ENCODE assay signal across 24 cellular contexts in the genomic region with DNA sequence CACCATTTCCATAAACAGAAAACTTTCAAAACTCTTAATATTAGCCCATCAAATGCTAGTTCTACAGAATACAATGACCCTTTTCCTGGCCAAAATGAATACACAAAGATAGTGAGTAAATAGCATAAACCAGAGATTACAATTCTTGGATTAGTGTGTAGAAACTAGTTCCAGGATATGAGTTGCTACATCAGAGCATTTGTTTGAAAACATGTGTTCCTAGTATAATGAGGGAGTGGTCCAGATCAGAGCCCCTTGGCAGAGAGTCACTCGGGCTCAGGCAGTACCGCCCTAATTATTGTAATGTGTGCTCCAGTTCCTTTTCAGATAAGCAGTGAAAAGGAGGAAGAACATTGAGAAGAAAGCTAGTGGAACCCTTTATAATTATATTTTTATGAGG.
DNase-seq lines count a peak whose midpoint lies in the region; ATAC-seq, FAIRE-seq and TF ChIP-seq lines count a peak whose summit lies in the region.
"Had no signal": no experiment of that assay in that cellular context is flagged by ENCODE, and none has a peak within 500 bp of the region (broad histone marks: within the 10 kb centered on the region; RNA-seq: fewer than 3 reads in every experiment).

No MANE protein-coding gene starts in this region.

- H3K9me3 ChIP-seq in right cardiac atrium (ENCODE audit: control insufficient read depth, low read length) (no peaks in the 10 kb centered on the region), upper lobe of left lung (no peaks in the 10 kb centered on the region)
- H3K9me3 ChIP-seq: Peyer's patch had no signal

- no peak overlapping the region for H3K4me3 ChIP-seq in cardiac fibroblast (replicated peaks in 1 of 2; ENCODE audit: low read depth in 2 of 2, low read length in 2 of 2)
- no peak overlapping the region for H3K4me3 ChIP-seq in right cardiac atrium (ENCODE audit: low read length)
- no peak overlapping the region for H3K4me3 ChIP-seq in upper lobe of left lung
- H3K4me3 ChIP-seq: GM12878, Peyer's patch had no signal

- FAIRE-seq in H54 (lab: Jason Lieb, UNC): no peak
- FAIRE-seq: A204.1, GM12878, GM18507, H1, HepG2 had no signal

- TF ChIP-seq POLR2A in upper lobe of left lung (IDR thresholded peaks at IDR 0.05) (no peak), H54 (IDR thresholded peaks at IDR 0.05; ENCODE audit: low read depth, low read length) (no peak)

- no peaks in the 10 kb centered on the region for H3K36me3 ChIP-seq in upper lobe of left lung
- H3K36me3 ChIP-seq: Peyer's patch had no signal

- ATAC-seq in Right ventricle myocardium superior (ENCODE audit: poor library complexity): peak; percentile 46
- no peak for ATAC-seq in Right ventricle myocardium inferior
- peak; percentile 76 to 85 for ATAC-seq in right cardiac atrium
- ATAC-seq in upper lobe of left lung (ENCODE audit: low FRiP score in 2 of 2): peak; percentile 69 to 73
- no peak for ATAC-seq in GM21526 (IDR thresholded peaks at IDR 0.05; ENCODE audit: low FRiP score, unreplicated experiment)
- ATAC-seq: GM12878, HepG2 had no signal

- no peak overlapping the region for H3K27ac ChIP-seq in right cardiac atrium (ENCODE audit: low read length)
- H3K27ac ChIP-seq in upper lobe of left lung: peak overlapping the region in 2 of 4 donors; percentile 19 to 42
- H3K27ac ChIP-seq: KMS-11, Peyer's patch had no signal

- H3K4me1 ChIP-seq in right cardiac atrium (ENCODE audit: control insufficient read depth, insufficient read depth, low read length): no peaks in the 10 kb centered on the region
- peaks cover 0 to 6% (median 5%) of the 10 kb centered on the region in 4 donors for H3K4me1 ChIP-seq in upper lobe of left lung
- H3K4me1 ChIP-seq: Peyer's patch had no signal

- TF ChIP-seq EP300 in upper lobe of left lung (IDR thresholded peaks at IDR 0.05): no peak

- DNase-seq in Right ventricle myocardium superior (no peak), Right ventricle myocardium inferior (ENCODE audit: missing footprints) (no peak), cardiac fibroblast (ENCODE audit: low read depth in 2 of 2) (peak; percentile 31 to 80), right cardiac atrium (peak in 2 of 3 donors; percentile 19 to 34), upper lobe of left lung (no peak), pons (ENCODE audit: low spot score) (no peak), H54 (ENCODE audit: insufficient read length, low spot score) (no peak)
- DNase-seq: AML-193; CD4-positive, CD25-positive, alpha-beta regulatory T cell; DMS53; HFFc6; NCI-H1092; NCI-H1694 treated with DMSO at 0.1 percent for 48 hours; NCI-H446 treated with DMSO at 0.1 percent for 48 hours; NCI-H774; Peyer's patch; SHP77 treated with DMSO at 0.1 percent for 48 hours had no signal

- TF ChIP-seq CTCF in cardiac fibroblast (IDR thresholded peaks at IDR 0.05; ENCODE audit: low read depth, low read length): no peak
- no peak for TF ChIP-seq CTCF in upper lobe of left lung (IDR thresholded peaks at IDR 0.05)

- no peaks in the 10 kb centered on the region for H3K27me3 ChIP-seq in right cardiac atrium (ENCODE audit: control insufficient read depth, insufficient read depth)
- H3K27me3 ChIP-seq in upper lobe of left lung: no peaks in the 10 kb centered on the region
- H3K27me3 ChIP-seq: Peyer's patch had no signal

- whole genome bisulfite sequencing in right cardiac atrium: 31% methylated on average over 2 of the region's 2 CpGs
- 25 to 29% methylated on average over 2 of the region's 2 CpGs for WGBS in upper lobe of left lung, 2 donors

- intact Hi-C loops in Right ventricle myocardium superior (cut with DNase I): no loop called here
- intact Hi-C loops in Right ventricle myocardium inferior (cut with DNase I): no loop called here
- intact Hi-C loops in right cardiac atrium (cut with DNase I): no loop called here

Comparison
In these comparisons a context has a peak if more than half of its experiments do, and no peak if none do; other contexts are left out.
1. ATAC-seq: peak in Right ventricle myocardium superior (single experiment), right cardiac atrium (2 of 2) and upper lobe of left lung (2 of 2); none in Right ventricle myocardium inferior (single experiment) and GM21526 (single experiment).
2. DNase-seq: peak in cardiac fibroblast (2 of 2) and right cardiac atrium (2 of 3); none in Right ventricle myocardium superior (single experiment), Right ventricle myocardium inferior (single experiment), upper lobe of left lung (0 of 2), pons (single experiment) and H54 (single experiment).